ENCODE assay signal across 8 cellular contexts in genomic region chr17:42609182-42609813, GRCh38. TPM values are rescaled to one million over a fixed set of nuclear protein-coding genes. Genes with fewer than 3 reads are reported as not detected.
A peak's percentile ranks its signal among the peaks of the same experiment; 100 is the strongest.
DNase-seq lines count a peak whose midpoint lies in the region; ATAC-seq and TF ChIP-seq lines count a peak whose summit lies in the region.

Gene RETREG3 (minus strand): TSS chr17:42609374. CDS start chr17:42609324, 50 bp downstream.
Gene TUBG1 (plus strand): TSS chr17:42609683. CDS start chr17:42609738, 55 bp downstream.

- peak within 1 kb of the TSS; percentile 96 to 97 for H3K27ac Mint-ChIP-seq in natural killer cell

- peak; percentile 100 for DNase-seq in H7
- DNase-seq in M059J (ENCODE audit: low read depth): peak; percentile 98
- DNase-seq in SHP77 (lab: John Stamatoyannopoulos, UW): peak; percentile 97 to 98
- peak; percentile 99 for DNase-seq in activated effector memory CD4-positive, alpha-beta T cell treated with Interleukin-2 at 50 U/mL for 16 hours
- DNase-seq in fibroblast of peridontal ligament (ENCODE audit: extremely low read depth): peak; percentile 99
- peak; percentile 98 for DNase-seq in natural killer cell
- peak; percentile 99 for DNase-seq in stimulated activated naive CD4-positive, alpha-beta T cell treated with Interleukin-2 at 50 U/mL for 16 hours (lab: John Stamatoyannopoulos, UW)

- H3K27me3 ChIP-seq in H7 (ENCODE audit: control insufficient read depth, insufficient read depth, low read length): no peaks in the 10 kb centered on the region

- no peaks in the 10 kb centered on the region for H3K9me3 ChIP-seq in ES-I3 (ENCODE audit: control insufficient read depth, insufficient read depth, low read length)

- peaks cover 8% of the 10 kb centered on the region; the same call in 1 of the 2 replicates for H3K4me1 ChIP-seq in ES-I3 (ENCODE audit: insufficient read depth, low read length)

- H3K36me3 ChIP-seq in ES-I3 (ENCODE audit: insufficient read depth, low read length) (peaks cover 16% of the 10 kb centered on the region), H7 (replicated peaks; ENCODE audit: control insufficient read depth, insufficient read depth, low read length) (peaks cover 19% of the 10 kb centered on the region)

- H3K4me3 Mint-ChIP-seq in natural killer cell: peak within 1 kb of the TSS; percentile 100

- ATAC-seq in natural killer cell: peak; percentile 88 to 95 (median 90)

- H3K9me3 Mint-ChIP-seq in natural killer cell: no peaks in the 10 kb centered on the region

- intact Hi-C loops in natural killer cell (cut with micrococcal nuclease): loop anchor here (2.0 to 5.0 kb wide), 4 partner anchors 32 to 220 kb away; partner anchors contain the start of genes MLX, PSMC3IP and STAT3

- no peaks in the 10 kb centered on the region for H3K27me3 Mint-ChIP-seq in natural killer cell (ENCODE audit: low read depth in 2 of 2)

- peak within 1 kb of the TSS; percentile 99 for H3K4me3 ChIP-seq in H7 (ENCODE audit: insufficient read depth, low read depth, low read length)

- peaks cover 44 to 53% of the 10 kb centered on the region in 2 donors for H3K4me1 Mint-ChIP-seq in natural killer cell

- H3K9ac ChIP-seq in ES-I3 (ENCODE audit: low read depth, low read length): peak within 1 kb of the TSS; percentile 78

- no peaks in the 10 kb centered on the region for H3K36me3 Mint-ChIP-seq in natural killer cell

- TF ChIP-seq CTCF in natural killer cell (IDR thresholded peaks at IDR 0.05): no peak

RNA-seq across cellular contexts. Expression of gene RETREG3, which starts in this region (rescaled TPM):
- 39.4 and 51.7 TPM in 2 replicates for total RNA-seq in H7 (2014; rRNA removed; shearing (Covaris generic))
- 38.7 and 41.9 TPM in 2 replicates for total RNA-seq in M059J (2014; rRNA removed; shearing (Covaris generic))
- 100 to 1,000 TPM in 2 of 3 donors, 10 to 100 TPM in 1; 76.0 to 114 (median 101) TPM for total RNA-seq in natural killer cell

RNA-seq across cellular contexts. Expression of gene TUBG1, which starts in this region (rescaled TPM):
- 147 and 158 TPM in 2 replicates for total RNA-seq in H7 (2014; rRNA removed; shearing (Covaris generic))
- 148 and 168 TPM in 2 replicates for total RNA-seq in M059J (2014; rRNA removed; shearing (Covaris generic))
- total RNA-seq in natural killer cell: 10 to 100 TPM in 2 of 3 donors, 1 to 10 TPM in 1; 9.7 to 16.5 (median 13.0) TPM

Comparison
In these comparisons a context has a peak if more than half of its experiments do, and no peak if none do; other contexts are left out.
1. Peak in every context shown above with its lines: DNase-seq, ATAC-seq and H3K4me3 ChIP-seq.